ENCODE assay signal across 1 cellular context in genomic region chr9:129202613-129203555, GRCh38.
TF ChIP-seq lines count a peak whose summit lies in the region.

No MANE protein-coding gene starts in this region.

TF ChIP-seq in K562, 482 proteins besides CTCF, POLR2A, EP300 and RAD21 (continued from another document and continues in another):
- TF ChIP-seq KLF13 (tag; IDR thresholded peaks at IDR 0.05; ENCODE audit: borderline replicate concordance, low read depth) (no peak), SMARCA4 (IDR thresholded peaks at IDR 0.05) (no peak), ATF6 (CRISPR knock-in tag; IDR thresholded peaks at IDR 0.05) (no peak), STAT5A (IDR thresholded peaks at IDR 0.05; ENCODE audit: borderline replicate concordance, low read length) (no peak), ETS2 (tag; IDR thresholded peaks at IDR 0.05; ENCODE audit: borderline replicate concordance, poor library complexity, severe bottlenecking) (no peak), GTF2A2 (tag; IDR thresholded peaks at IDR 0.05) (no peak), TEAD1 (CRISPR knock-in tag; IDR thresholded peaks at IDR 0.05) (peak in 1 of 2 experiments; percentile 56; a peak in 1 of 4 replicates), CCNT2 (IDR thresholded peaks at IDR 0.05; ENCODE audit: borderline replicate concordance, extremely low read depth, insufficient read length, low read depth, low read length) (peak; percentile 72), ZNF24 (IDR thresholded peaks at IDR 0.05) (no peak), MYNN (IDR thresholded peaks at IDR 0.05) (no peak), MYNN (CRISPR knock-in tag; IDR thresholded peaks at IDR 0.05) (no peak), GTF3C2 (IDR thresholded peaks at IDR 0.05; ENCODE audit: borderline replicate concordance, extremely low read depth, insufficient read length) (no peak), ZNF57 (CRISPR knock-in tag; IDR thresholded peaks at IDR 0.05) (no peak), KDM2B (CRISPR knock-in tag; IDR thresholded peaks at IDR 0.05) (0 out of 2 replicates have a peak, but pooled peaks have one; percentile 51), MGA (IDR thresholded peaks at IDR 0.05) (no peak), PHF21A (IDR thresholded peaks at IDR 0.05; ENCODE audit: borderline replicate concordance, low read depth) (no peak), ZNF124 (CRISPR knock-in tag; IDR thresholded peaks at IDR 0.05) (no peak), NR1H2 (CRISPR knock-in tag; IDR thresholded peaks at IDR 0.05) (no peak), TRIM24 (IDR thresholded peaks at IDR 0.05) (no peak), TSC22D4 (tag; IDR thresholded peaks at IDR 0.05) (no peak)
- TF ChIP-seq, protein P1, sequence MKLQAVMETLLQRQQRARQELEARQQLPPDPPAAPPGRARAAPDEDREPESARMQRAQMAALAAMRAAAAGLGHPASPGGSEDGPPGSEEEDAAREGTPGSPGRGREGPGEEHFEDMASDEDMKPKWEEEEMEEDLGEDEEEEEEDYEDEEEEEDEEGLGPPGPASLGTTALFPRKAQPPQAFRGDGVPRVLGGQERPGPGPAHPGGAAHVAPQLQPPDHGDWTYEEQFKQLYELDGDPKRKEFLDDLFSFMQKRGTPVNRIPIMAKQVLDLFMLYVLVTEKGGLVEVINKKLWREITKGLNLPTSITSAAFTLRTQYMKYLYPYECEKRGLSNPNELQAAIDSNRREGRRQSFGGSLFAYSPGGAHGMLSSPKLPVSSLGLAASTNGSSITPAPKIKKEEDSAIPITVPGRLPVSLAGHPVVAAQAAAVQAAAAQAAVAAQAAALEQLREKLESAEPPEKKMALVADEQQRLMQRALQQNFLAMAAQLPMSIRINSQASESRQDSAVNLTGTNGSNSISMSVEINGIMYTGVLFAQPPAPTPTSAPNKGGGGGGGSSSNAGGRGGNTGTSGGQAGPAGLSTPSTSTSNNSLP (IDR thresholded peaks at IDR 0.05; ENCODE audit: borderline replicate concordance, low read depth, low read length): no peak
- TF ChIP-seq, protein P2, sequence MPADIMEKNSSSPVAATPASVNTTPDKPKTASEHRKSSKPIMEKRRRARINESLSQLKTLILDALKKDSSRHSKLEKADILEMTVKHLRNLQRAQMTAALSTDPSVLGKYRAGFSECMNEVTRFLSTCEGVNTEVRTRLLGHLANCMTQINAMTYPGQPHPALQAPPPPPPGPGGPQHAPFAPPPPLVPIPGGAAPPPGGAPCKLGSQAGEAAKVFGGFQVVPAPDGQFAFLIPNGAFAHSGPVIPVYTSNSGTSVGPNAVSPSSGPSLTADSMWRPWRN (IDR thresholded peaks at IDR 0.05; ENCODE audit: low read depth): no peak
- TF ChIP-seq, protein P3, sequence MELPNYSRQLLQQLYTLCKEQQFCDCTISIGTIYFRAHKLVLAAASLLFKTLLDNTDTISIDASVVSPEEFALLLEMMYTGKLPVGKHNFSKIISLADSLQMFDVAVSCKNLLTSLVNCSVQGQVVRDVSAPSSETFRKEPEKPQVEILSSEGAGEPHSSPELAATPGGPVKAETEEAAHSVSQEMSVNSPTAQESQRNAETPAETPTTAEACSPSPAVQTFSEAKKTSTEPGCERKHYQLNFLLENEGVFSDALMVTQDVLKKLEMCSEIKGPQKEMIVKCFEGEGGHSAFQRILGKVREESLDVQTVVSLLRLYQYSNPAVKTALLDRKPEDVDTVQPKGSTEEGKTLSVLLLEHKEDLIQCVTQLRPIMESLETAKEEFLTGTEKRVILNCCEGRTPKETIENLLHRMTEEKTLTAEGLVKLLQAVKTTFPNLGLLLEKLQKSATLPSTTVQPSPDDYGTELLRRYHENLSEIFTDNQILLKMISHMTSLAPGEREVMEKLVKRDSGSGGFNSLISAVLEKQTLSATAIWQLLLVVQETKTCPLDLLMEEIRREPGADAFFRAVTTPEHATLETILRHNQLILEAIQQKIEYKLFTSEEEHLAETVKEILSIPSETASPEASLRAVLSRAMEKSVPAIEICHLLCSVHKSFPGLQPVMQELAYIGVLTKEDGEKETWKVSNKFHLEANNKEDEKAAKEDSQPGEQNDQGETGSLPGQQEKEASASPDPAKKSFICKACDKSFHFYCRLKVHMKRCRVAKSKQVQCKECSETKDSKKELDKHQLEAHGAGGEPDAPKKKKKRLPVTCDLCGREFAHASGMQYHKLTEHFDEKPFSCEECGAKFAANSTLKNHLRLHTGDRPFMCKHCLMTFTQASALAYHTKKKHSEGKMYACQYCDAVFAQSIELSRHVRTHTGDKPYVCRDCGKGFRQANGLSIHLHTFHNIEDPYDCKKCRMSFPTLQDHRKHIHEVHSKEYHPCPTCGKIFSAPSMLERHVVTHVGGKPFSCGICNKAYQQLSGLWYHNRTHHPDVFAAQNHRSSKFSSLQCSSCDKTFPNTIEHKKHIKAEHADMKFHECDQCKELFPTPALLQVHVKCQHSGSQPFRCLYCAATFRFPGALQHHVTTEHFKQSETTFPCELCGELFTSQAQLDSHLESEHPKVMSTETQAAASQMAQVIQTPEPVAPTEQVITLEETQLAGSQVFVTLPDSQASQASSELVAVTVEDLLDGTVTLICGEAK (IDR thresholded peaks at IDR 0.05): peak; percentile 59
- TF ChIP-seq, protein P3 (CRISPR knock-in tag; IDR thresholded peaks at IDR 0.05): no peak
- TF ChIP-seq, protein P4, sequence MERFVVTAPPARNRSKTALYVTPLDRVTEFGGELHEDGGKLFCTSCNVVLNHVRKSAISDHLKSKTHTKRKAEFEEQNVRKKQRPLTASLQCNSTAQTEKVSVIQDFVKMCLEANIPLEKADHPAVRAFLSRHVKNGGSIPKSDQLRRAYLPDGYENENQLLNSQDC (CRISPR knock-in tag; IDR thresholded peaks at IDR 0.05): no peak
